In genomic region chr19:15022752-15023151, GRCh38 we compare ENCODE assay signal across 24 cellular contexts. TPM values are rescaled to one million over a fixed set of nuclear protein-coding genes. Genes with fewer than 3 reads are reported as not detected.
DNase-seq lines count a peak whose midpoint lies in the region; ATAC-seq and TF ChIP-seq lines count a peak whose summit lies in the region.
"Had no signal": no experiment of that assay in that cellular context is flagged by ENCODE, and none has a peak within 500 bp of the region (broad histone marks: within the 10 kb centered on the region; RNA-seq: fewer than 3 reads in every experiment).

No MANE protein-coding gene starts in this region.

- H3K36me3 Mint-ChIP-seq in CD8-positive, alpha-beta T cell, result no peaks in the 10 kb centered on the region
- H3K36me3 Mint-ChIP-seq: CD4-positive, alpha-beta memory T cell had no signal

- peaks cover 14% of the 10 kb centered on the region for H3K27me3 Mint-ChIP-seq in CD8-positive, alpha-beta T cell (ENCODE audit: low read depth)

- no peak overlapping the region for H3K4me2 ChIP-seq in SK-N-SH
- H3K4me2 ChIP-seq in parathyroid adenoma (ENCODE audit: low read length), result no peak overlapping the region
- H3K4me2 ChIP-seq: BLaER1 treated with 17β-estradiol and CSF1 and Interleukin-3, amounts not matched to agents 10 nM and 100 nM had no signal

- TF ChIP-seq RAD21 in SK-N-SH (IDR thresholded peaks at IDR 0.05; ENCODE audit: low read length), result no peak
- TF ChIP-seq RAD21 in Ishikawa (IDR thresholded peaks at IDR 0.05; ENCODE audit: low read depth), result no peak

- no peaks in the 10 kb centered on the region for H3K36me3 ChIP-seq in SK-N-SH (replicated peaks in 1 of 2; ENCODE audit: control insufficient read depth in 1 of 2, insufficient read depth in 2 of 2, low read length in 1 of 2)
- H3K36me3 ChIP-seq in parathyroid adenoma (ENCODE audit: control insufficient read depth, insufficient read depth, low read length), result no peaks in the 10 kb centered on the region
- H3K36me3 ChIP-seq in CD8-positive, alpha-beta T cell (ENCODE audit: insufficient read depth, low read length), result no peaks in the 10 kb centered on the region
- H3K36me3 ChIP-seq: BLaER1 treated with 17β-estradiol and CSF1 and Interleukin-3, amounts not matched to agents 10 nM and 100 nM had no signal

- H3K79me2 ChIP-seq in SK-N-SH (ENCODE audit: insufficient read depth) (no peaks in the 10 kb centered on the region), parathyroid adenoma (no peaks in the 10 kb centered on the region)

- H2AFZ ChIP-seq in SK-N-SH (ENCODE audit: low read depth) (no peak overlapping the region), parathyroid adenoma (peak overlapping the region; percentile 33)

- no peaks in the 10 kb centered on the region for H3K9me3 Mint-ChIP-seq in CD8-positive, alpha-beta T cell
- H3K9me3 Mint-ChIP-seq: CD4-positive, alpha-beta memory T cell had no signal

- no peaks in the 10 kb centered on the region for H3F3A ChIP-seq in SK-N-SH (replicated peaks; ENCODE audit: insufficient read depth)

- ATAC-seq in SK-N-SH treated with all-trans-retinoic acid at 6 μM for 48 hours, result no peak
- ATAC-seq in CD8-positive, alpha-beta T cell, result no peak

- no peak overlapping the region for H3K27ac Mint-ChIP-seq in CD8-positive, alpha-beta T cell
- H3K27ac Mint-ChIP-seq: CD4-positive, alpha-beta memory T cell had no signal

- H3K4me1 ChIP-seq in SK-N-SH (ENCODE audit: control insufficient read depth in 1 of 2, insufficient read depth in 2 of 2, low read depth in 1 of 2, low read length in 1 of 2) (no peaks in the 10 kb centered on the region), parathyroid adenoma (peaks cover 12% of the 10 kb centered on the region)
- H3K4me1 ChIP-seq in CD8-positive, alpha-beta T cell (ENCODE audit: insufficient read depth, low read length), result no peaks in the 10 kb centered on the region

- H3K9me3 ChIP-seq in SK-N-SH, result no peaks in the 10 kb centered on the region
- no peaks in the 10 kb centered on the region for H3K9me3 ChIP-seq in parathyroid adenoma (ENCODE audit: control insufficient read depth, low read length)
- no peaks in the 10 kb centered on the region for H3K9me3 ChIP-seq in CD8-positive, alpha-beta T cell (ENCODE audit: low read length)
- H3K9me3 ChIP-seq: BLaER1 treated with 17β-estradiol and CSF1 and Interleukin-3, amounts not matched to agents 10 nM and 100 nM had no signal

- H3K9ac ChIP-seq in SK-N-SH, result no peak overlapping the region
- no peak overlapping the region for H3K9ac ChIP-seq in parathyroid adenoma
- H3K9ac ChIP-seq: BLaER1 treated with 17β-estradiol and CSF1 and Interleukin-3, amounts not matched to agents 10 nM and 100 nM had no signal

- H3K9me2 ChIP-seq in SK-N-SH, result no peaks in the 10 kb centered on the region

- TF ChIP-seq CTCF in SK-N-SH (IDR thresholded peaks at IDR 0.05) (no peak), parathyroid adenoma (IDR thresholded peaks at IDR 0.05) (no peak)
- no peak for TF ChIP-seq CTCF in CD8-positive, alpha-beta T cell (IDR thresholded peaks at IDR 0.05)

- H4K20me1 ChIP-seq in SK-N-SH (ENCODE audit: insufficient read depth), result no peaks in the 10 kb centered on the region
- H4K20me1 ChIP-seq: BLaER1 treated with 17β-estradiol and CSF1 and Interleukin-3, amounts not matched to agents 10 nM and 100 nM had no signal

- POLR2A ChIA-PET in SK-N-SH (lab: Yijun Ruan, JAX), result no interaction called here
- POLR2A ChIA-PET in CD8-positive, alpha-beta T cell (lab: Charles Lee), result no interaction called here

- intact Hi-C loops in CD8-positive, alpha-beta T cell (cut with DNase I, micrococcal nuclease), result no loop called here

- no peak for TF ChIP-seq EP300 in SK-N-SH (IDR thresholded peaks at IDR 0.05; ENCODE audit: borderline replicate concordance in 1 of 2, low read depth in 1 of 2, low read length in 1 of 2)
- no peak for TF ChIP-seq EP300 in Ishikawa (IDR thresholded peaks at IDR 0.05; ENCODE audit: borderline replicate concordance)

- H3K27ac ChIP-seq in SK-N-SH (ENCODE audit: low read depth in 2 of 2, low read length in 1 of 2) (no peak overlapping the region), parathyroid adenoma (no peak overlapping the region)
- H3K27ac ChIP-seq in CD8-positive, alpha-beta T cell (ENCODE audit: low read depth, low read length), result no peak overlapping the region
- H3K27ac ChIP-seq: BLaER1 treated with 17β-estradiol and CSF1 and Interleukin-3, amounts not matched to agents 10 nM and 100 nM; HL-60 had no signal

- DNase-seq in DMS79 treated with DMSO at 0.1 percent for 48 hours (lab: John Stamatoyannopoulos, UW), result peak; percentile 4
- no peak for DNase-seq in DMS79 (lab: John Stamatoyannopoulos, UW)
- peak; percentile 22 for DNase-seq in SK-N-SH
- DNase-seq in CD8-positive, alpha-beta T cell, result no peak
- no peak for DNase-seq in cerebellar nuclear complex (lab: John Stamatoyannopoulos, UW)
- DNase-seq: 8988T; Calu3; CD4-positive, alpha-beta memory T cell; HCEC 1CT; NCI-H1105; NCI-H1694; NCI-H2081; NCI-H774; Right ventricle myocardium superior had no signal

- WGBS in SK-N-SH (ENCODE audit: low lambda C conversion rate), result 2% methylated on average over 11 of the region's 31 CpGs

- no peak overlapping the region for H3K4me3 Mint-ChIP-seq in CD8-positive, alpha-beta T cell
- H3K4me3 Mint-ChIP-seq: CD4-positive, alpha-beta memory T cell had no signal

- H3K4me3 ChIP-seq in SK-N-SH (ENCODE audit: low read depth in 2 of 2, low read length in 1 of 2) (no peak overlapping the region), parathyroid adenoma (ENCODE audit: low read depth, low read length) (no peak overlapping the region)
- no peak overlapping the region for H3K4me3 ChIP-seq in CD8-positive, alpha-beta T cell (ENCODE audit: low read depth, low read length)
- H3K4me3 ChIP-seq: BLaER1 treated with 17β-estradiol and CSF1 and Interleukin-3, amounts not matched to agents 10 nM and 100 nM had no signal

- CTCF ChIA-PET in SK-N-SH (lab: Yijun Ruan, JAX), result interaction anchor here (0.6 kb wide), 1 partner anchor 202 kb away, joined by 3 read pairs; no protein-coding TSS in a partner anchor
- CTCF ChIA-PET in CD8-positive, alpha-beta T cell (lab: Charles Lee), result no interaction called here

- no peaks in the 10 kb centered on the region for H3K4me1 Mint-ChIP-seq in CD8-positive, alpha-beta T cell (ENCODE audit: low read depth)
- H3K4me1 Mint-ChIP-seq: CD4-positive, alpha-beta memory T cell had no signal

- H3K27me3 ChIP-seq in SK-N-SH (ENCODE audit: insufficient read depth), result peaks cover 19% of the 10 kb centered on the region; the same call in 1 of the 2 replicates
- H3K27me3 ChIP-seq in parathyroid adenoma (ENCODE audit: control insufficient read depth, insufficient read depth, low read length), result no peaks in the 10 kb centered on the region
- no peaks in the 10 kb centered on the region for H3K27me3 ChIP-seq in CD8-positive, alpha-beta T cell (ENCODE audit: insufficient read depth, low read length)
- H3K27me3 ChIP-seq: BLaER1 treated with 17β-estradiol and CSF1 and Interleukin-3, amounts not matched to agents 10 nM and 100 nM had no signal

TF ChIP-seq in SK-N-SH, 30 proteins besides CTCF, POLR2A, EP300 and RAD21 (continues in another document):
- TF ChIP-seq RFX5 (IDR thresholded peaks at IDR 0.05; ENCODE audit: low read length), result no peak
- TF ChIP-seq NRF1 (IDR thresholded peaks at IDR 0.05; ENCODE audit: low read depth, low read length), result no peak
- no peak for TF ChIP-seq MAX (IDR thresholded peaks at IDR 0.05; ENCODE audit: low read depth)

TF ChIP-seq in SK-N-SH treated with all-trans-retinoic acid at 6 μM for 48 hours, 23 proteins besides CTCF, POLR2A, EP300 and RAD21 (continues in another document):
- TF ChIP-seq ZFP30 (CRISPR knock-in tag; IDR thresholded peaks at IDR 0.05) (no peak), ARNTL (CRISPR knock-in tag; IDR thresholded peaks at IDR 0.05; ENCODE audit: borderline replicate concordance, low read depth) (no peak), ZNF8 (CRISPR knock-in tag; IDR thresholded peaks at IDR 0.05) (no peak), RARB (CRISPR knock-in tag; IDR thresholded peaks at IDR 0.05) (no peak), ISL1 (CRISPR knock-in tag; IDR thresholded peaks at IDR 0.05) (no peak), ESRRG (CRISPR knock-in tag; IDR thresholded peaks at IDR 0.05) (no peak), CSDC2 (CRISPR knock-in tag; IDR thresholded peaks at IDR 0.05) (no peak), PPARA (CRISPR knock-in tag; IDR thresholded peaks at IDR 0.05; ENCODE audit: borderline replicate concordance) (no peak)

TF ChIP-seq in Ishikawa, 13 proteins besides CTCF, POLR2A, EP300 and RAD21:
- TF ChIP-seq MAX (IDR thresholded peaks at IDR 0.05) (peak; percentile 58; the same call in 1 of the 2 replicates), ZBTB7A (IDR thresholded peaks at IDR 0.05; ENCODE audit: low read depth) (no peak)

RNA-seq across cellular contexts. Expression of gene CASP14, which starts 26.5 kb away (rescaled TPM):
- not detected in 2 replicates for polyA plus RNA-seq in SK-N-SH (2012; rRNA removed)
- not detected in 2 replicates for polyA plus RNA-seq in SK-N-SH (2012; cell fraction: cytosol; rRNA removed)
- polyA plus RNA-seq in SK-N-SH (2012; cell fraction: nucleus; rRNA removed), result not detected in 2 replicates
- total RNA-seq in CD8-positive, alpha-beta T cell, result not detected
- total RNA-seq: Calu3; CD4-positive, alpha-beta memory T cell; G401; HT-29; NCI-H460; Right ventricle myocardium superior; T-helper 2 cell treated with Interferon-gamma antibody and Interleukin-4, amounts not matched to agents 100 ng/mL and 5 ng/mL, for 36 hours had no signal

RNA-seq across cellular contexts. Expression of gene SLC1A6, which starts 43.1 kb away (rescaled TPM):
- polyA plus RNA-seq in SK-N-SH (2012; rRNA removed), result not detected in 2 replicates
- not detected in 2 replicates for polyA plus RNA-seq in SK-N-SH (2012; cell fraction: cytosol; rRNA removed)
- polyA plus RNA-seq in SK-N-SH (2012; cell fraction: nucleus; rRNA removed), result not detected in 2 replicates
- total RNA-seq in CD8-positive, alpha-beta T cell, result not detected
- total RNA-seq: Calu3; CD4-positive, alpha-beta memory T cell; HT-29; NCI-H460; Right ventricle myocardium superior; T-helper 2 cell treated with Interferon-gamma antibody and Interleukin-4, amounts not matched to agents 100 ng/mL and 5 ng/mL, for 36 hours had no signal
- polyA plus RNA-seq: CD4-positive, alpha-beta memory T cell had no signal

RNA-seq across cellular contexts. Expression of gene OR1I1, which starts 59.3 kb away (rescaled TPM):
- not detected in 2 replicates for polyA plus RNA-seq in SK-N-SH (2012; rRNA removed)
- not detected in 2 replicates for polyA plus RNA-seq in SK-N-SH (2012; cell fraction: cytosol; rRNA removed)
- not detected in 2 replicates for polyA plus RNA-seq in SK-N-SH (2012; cell fraction: nucleus; rRNA removed)
- not detected for total RNA-seq in CD8-positive, alpha-beta T cell
- total RNA-seq: Calu3; CD4-positive, alpha-beta memory T cell; G401; HT-29; NCI-H460; Right ventricle myocardium superior; RPMI7951; T-helper 2 cell treated with Interferon-gamma antibody and Interleukin-4, amounts not matched to agents 100 ng/mL and 5 ng/mL, for 36 hours had no signal
- polyA plus RNA-seq: CD4-positive, alpha-beta memory T cell had no signal

Comparison
In these comparisons a context has a peak if more than half of its experiments do, and no peak if none do; other contexts are left out.
1. DNase-seq: peak in DMS79 treated with DMSO at 0.1 percent for 48 hours (single experiment) and SK-N-SH (single experiment); none in DMS79 (single experiment), CD8-positive, alpha-beta T cell (0 of 7) and cerebellar nuclear complex (0 of 2).